Comparison of ENCODE assay signal across 27 cellular contexts in the genomic region with DNA sequence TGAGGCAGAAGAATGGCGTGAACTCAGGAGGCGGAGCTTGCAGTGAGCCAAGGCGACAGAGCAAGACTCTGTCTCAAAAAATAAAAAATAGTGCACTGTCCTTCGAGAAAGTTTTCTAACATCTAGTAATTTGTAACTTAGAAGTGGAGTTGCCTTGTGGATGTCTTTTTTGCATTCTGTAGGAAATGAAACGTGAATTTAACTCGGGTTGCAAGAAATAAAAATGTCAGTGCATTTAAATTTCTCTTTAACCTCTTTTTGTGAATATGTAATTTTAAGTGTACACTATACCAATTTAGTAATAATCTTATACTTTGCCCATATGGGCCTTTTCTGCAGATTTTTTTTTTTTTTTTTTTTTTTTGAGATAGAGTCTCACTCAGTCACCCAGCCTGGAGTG.
"Had no signal": no experiment of that assay in that cellular context is flagged by ENCODE, and none has a peak within 500 bp of the region (broad histone marks: within the 10 kb centered on the region; RNA-seq: fewer than 3 reads in every experiment).

No MANE protein-coding gene starts in this region.

- DNase-seq: colonic mucosa; cortex of kidney; dermis blood vessel endothelial cell; dorsolateral prefrontal cortex; effector CD4-positive, alpha-beta T cell; effector CD8-positive, alpha-beta T cell; effector memory CD4-positive, alpha-beta T cell; effector memory CD8-positive, alpha-beta T cell; endodermal cell; erythroblast; esophagus squamous epithelium; foreskin fibroblast; foreskin keratinocyte; foreskin melanocyte; gastrocnemius medialis; glutamatergic neuron; head of caudate nucleus; heart left ventricle; heart right ventricle had no signal

- H3K36me3 ChIP-seq: colonic mucosa had no signal

- ATAC-seq: effector memory CD8-positive, alpha-beta T cell; esophagus mucosa; foreskin keratinocyte; gastrocnemius medialis; gastroesophageal sphincter; heart left ventricle; heart right ventricle had no signal

- H3K9me3 ChIP-seq: colonic mucosa, esophagus squamous epithelium, gastrocnemius medialis, gastroesophageal sphincter, heart left ventricle, heart right ventricle had no signal

- H3K27me3 ChIP-seq: colonic mucosa, dorsolateral prefrontal cortex, esophagus squamous epithelium, foreskin keratinocyte, gastrocnemius medialis, gastroesophageal sphincter, heart left ventricle, heart right ventricle had no signal

- H3K4me1 ChIP-seq: foreskin keratinocyte, gastrocnemius medialis had no signal

- H3K4me3 ChIP-seq: colonic mucosa, coronary artery, dorsolateral prefrontal cortex, esophagus squamous epithelium, gastrocnemius medialis, gastroesophageal sphincter, heart left ventricle, heart right ventricle had no signal

- FAIRE-seq: colon, endometrium, endothelial cell of umbilical vein, frontal cortex had no signal

- H3K27ac ChIP-seq: colonic mucosa, coronary artery, dorsolateral prefrontal cortex, epithelial cell of prostate, esophagus squamous epithelium, foreskin keratinocyte, gastrocnemius medialis, gastroesophageal sphincter, heart left ventricle, heart right ventricle had no signal
